ENCODE assay signal across 8 cellular contexts in genomic region chr19:50431343-50432220, GRCh38. TPM values are rescaled to one million over a fixed set of nuclear protein-coding genes. Genes with fewer than 3 reads are reported as not detected.
DNase-seq lines count a peak whose midpoint lies in the region; ATAC-seq, FAIRE-seq and TF ChIP-seq lines count a peak whose summit lies in the region.

No MANE protein-coding gene starts in this region.

- TF ChIP-seq CTCF in keratinocyte (optimal IDR thresholded peaks at IDR 0.05 in 1 of 3, IDR thresholded peaks at IDR 0.05 in 1 of 3, conservative IDR thresholded peaks at IDR 0.05 in 1 of 3; ENCODE audit: extremely low read depth in 1 of 3, insufficient read depth in 2 of 3, low read length in 3 of 3) = no peak

- peaks cover 9% of the 10 kb centered on the region for H3K4me1 ChIP-seq in keratinocyte (ENCODE audit: control insufficient read depth, extremely low read depth, insufficient read depth, low read length)

- H3K4me2 ChIP-seq in keratinocyte (ENCODE audit: control insufficient read depth, extremely low read depth, insufficient read depth, low read depth, low read length) = peak overlapping the region; percentile 97

- no peaks in the 10 kb centered on the region for H3K9me1 ChIP-seq in keratinocyte (ENCODE audit: control insufficient read depth, extremely low read depth, insufficient read depth, low read length)

- peak overlapping the region; percentile 99 for H2AFZ ChIP-seq in keratinocyte (ENCODE audit: control insufficient read depth, low read length)

- no peaks in the 10 kb centered on the region for H3K79me2 ChIP-seq in keratinocyte (ENCODE audit: control insufficient read depth, insufficient read depth, low read length)

- H3K9me3 ChIP-seq in keratinocyte (ENCODE audit: control insufficient read depth, low read depth, low read length) = no peaks in the 10 kb centered on the region

- peaks cover 14% of the 10 kb centered on the region for H3K27me3 ChIP-seq in keratinocyte (ENCODE audit: control insufficient read depth, extremely low read depth, insufficient read depth, low read length)

- no peaks in the 10 kb centered on the region for H3K36me3 ChIP-seq in keratinocyte (ENCODE audit: control insufficient read depth in 2 of 2, extremely low read depth in 1 of 2, insufficient read depth in 2 of 2, low read length in 2 of 2)

- peak overlapping the region; percentile 52 for H3K9ac ChIP-seq in keratinocyte (ENCODE audit: control insufficient read depth, extremely low read depth, insufficient read depth, low read length)

- peak; percentile 69 for ATAC-seq in GM18858 (IDR thresholded peaks at IDR 0.05; ENCODE audit: unreplicated experiment)
- peak; percentile 56 for ATAC-seq in HG03097 (IDR thresholded peaks at IDR 0.05; ENCODE audit: low FRiP score, unreplicated experiment)

- dilution Hi-C loops in keratinocyte (cut with MboI; ENCODE audit: extremely low pct_ligation_motif_present, low sequenced_read_pairs) = no loop called here

- no peaks in the 10 kb centered on the region for H4K20me1 ChIP-seq in keratinocyte (ENCODE audit: control insufficient read depth, extremely low read depth, insufficient read depth, low read length)

- DNase-seq in 8988T (peak; percentile 60), NCI-H2196 (lab: John Stamatoyannopoulos, UW; ENCODE audit: unreplicated experiment) (peak; percentile 87), keratinocyte (ENCODE audit: low read depth, low spot score) (no peak)
- DNase-seq in activated CD4-positive, CD25-positive, alpha-beta regulatory T cell (lab: John Stamatoyannopoulos, UW) = peak; percentile 67 to 79 (median 74)
- DNase-seq in central memory CD4-positive, alpha-beta T cell = peak; percentile 82
- peak; percentile 75 to 79 for DNase-seq in stimulated activated CD4-positive, alpha-beta T cell treated with anti-CD3 and anti-CD28 coated beads, Interleukin-12 subunit alpha, Interleukin-12 subunit beta, amount 100 ng/mL, for 24 hours (ENCODE audit: low read depth in 2 of 2)

- H3K27ac ChIP-seq in keratinocyte (ENCODE audit: control insufficient read depth, insufficient read depth, low read length) = no peak overlapping the region

- peak overlapping the region; percentile 52 to 77 (median 70) for H3K4me3 ChIP-seq in keratinocyte (ENCODE audit: control insufficient read depth in 2 of 3, extremely low read depth in 1 of 3, insufficient read depth in 2 of 3, low read depth in 1 of 3, low read length in 3 of 3)

- FAIRE-seq in keratinocyte (lab: Jason Lieb, UNC) = no peak

RNA-seq across cellular contexts. Expression of gene MYBPC2, which starts 1.1 kb away (rescaled TPM):
- polyA plus RNA-seq in keratinocyte = 0.01 TPM in 1 of 3 replicates, not detected in the others
- polyA plus RNA-seq in keratinocyte (2011; ENCODE audit: low read depth) = not detected
- not detected in 2 replicates for polyA plus RNA-seq in keratinocyte (2011; cell fraction: cytosol; rRNA removed)
- not detected in 2 replicates for polyA plus RNA-seq in keratinocyte (2011; cell fraction: nucleus; rRNA removed)
- polyA plus RNA-seq in keratinocyte (2012; ENCODE audit: low replicate concordance) = not detected in 2 replicates
- not detected in 3 replicates for polyA minus RNA-seq in keratinocyte
- not detected for polyA minus RNA-seq in keratinocyte (2011; cell fraction: cytosol; rRNA and poly(A)+ RNA removed)
- polyA minus RNA-seq in keratinocyte (2011; cell fraction: nucleus; rRNA and poly(A)+ RNA removed) = not detected in 2 replicates

RNA-seq across cellular contexts. Expression of gene SPIB, which starts 12.8 kb away (rescaled TPM):
- polyA plus RNA-seq in keratinocyte = 0.10 TPM in 1 of 3 replicates, not detected in the others
- polyA plus RNA-seq in keratinocyte (2011; ENCODE audit: low read depth) = not detected
- polyA plus RNA-seq in keratinocyte (2011; cell fraction: cytosol; rRNA removed) = not detected in 2 replicates
- not detected in 2 replicates for polyA plus RNA-seq in keratinocyte (2011; cell fraction: nucleus; rRNA removed)
- 0.07 TPM in 1 of 2 replicates, not detected in the other for polyA plus RNA-seq in keratinocyte (2012; ENCODE audit: low replicate concordance)
- polyA minus RNA-seq in keratinocyte = not detected in 3 replicates
- polyA minus RNA-seq in keratinocyte (2011; cell fraction: cytosol; rRNA and poly(A)+ RNA removed) = not detected
- not detected in 2 replicates for polyA minus RNA-seq in keratinocyte (2011; cell fraction: nucleus; rRNA and poly(A)+ RNA removed)

RNA-seq across cellular contexts. Expression of gene EMC10, which starts 44.7 kb away (rescaled TPM):
- polyA plus RNA-seq in keratinocyte = 26.7 to 36.9 TPM (median 32.3 TPM) in 3 replicates
- 3.7 TPM for polyA plus RNA-seq in keratinocyte (2011; ENCODE audit: low read depth)
- 14.3 and 30.6 TPM in 2 replicates for polyA plus RNA-seq in keratinocyte (2011; cell fraction: cytosol; rRNA removed)
- polyA plus RNA-seq in keratinocyte (2011; cell fraction: nucleus; rRNA removed) = 35.0 and 40.0 TPM in 2 replicates
- polyA plus RNA-seq in keratinocyte (2012; ENCODE audit: low replicate concordance) = 16.5 and 49.2 TPM in 2 replicates
- polyA minus RNA-seq in keratinocyte = 9.3 to 22.8 TPM (median 9.6 TPM) in 3 replicates
- polyA minus RNA-seq in keratinocyte (2011; cell fraction: cytosol; rRNA and poly(A)+ RNA removed) = 52.6 TPM
- polyA minus RNA-seq in keratinocyte (2011; cell fraction: nucleus; rRNA and poly(A)+ RNA removed) = 23.0 and 29.8 TPM in 2 replicates

RNA-seq across cellular contexts. Expression of gene GARIN5A, which starts 45.1 kb away (rescaled TPM):
- 0.37 to 0.83 TPM (median 0.64 TPM) in 3 replicates for polyA plus RNA-seq in keratinocyte
- not detected for polyA plus RNA-seq in keratinocyte (2011; ENCODE audit: low read depth)
- 0.51 and 1.8 TPM in 2 replicates for polyA plus RNA-seq in keratinocyte (2011; cell fraction: cytosol; rRNA removed)
- polyA plus RNA-seq in keratinocyte (2011; cell fraction: nucleus; rRNA removed) = 0.66 and 1.4 TPM in 2 replicates
- polyA plus RNA-seq in keratinocyte (2012; ENCODE audit: low replicate concordance) = 1.0 and 1.9 TPM in 2 replicates
- polyA minus RNA-seq in keratinocyte = 0.23 to 4.1 TPM (median 0.51 TPM) in 3 replicates
- 2.1 TPM for polyA minus RNA-seq in keratinocyte (2011; cell fraction: cytosol; rRNA and poly(A)+ RNA removed)
- 0.42 TPM in 1 of 2 replicates, not detected in the other for polyA minus RNA-seq in keratinocyte (2011; cell fraction: nucleus; rRNA and poly(A)+ RNA removed)

RNA-seq across cellular contexts. Expression of gene POLD1, which starts 47.4 kb away (rescaled TPM):
- polyA plus RNA-seq in keratinocyte = 8.7 to 12.2 TPM (median 10.7 TPM) in 3 replicates
- 15.2 TPM for polyA plus RNA-seq in keratinocyte (2011; ENCODE audit: low read depth)
- 3.7 and 12.7 TPM in 2 replicates for polyA plus RNA-seq in keratinocyte (2011; cell fraction: cytosol; rRNA removed)
- 17.9 and 25.8 TPM in 2 replicates for polyA plus RNA-seq in keratinocyte (2011; cell fraction: nucleus; rRNA removed)
- 12.0 and 30.2 TPM in 2 replicates for polyA plus RNA-seq in keratinocyte (2012; ENCODE audit: low replicate concordance)
- polyA minus RNA-seq in keratinocyte = 13.6 to 35.0 TPM (median 17.4 TPM) in 3 replicates
- polyA minus RNA-seq in keratinocyte (2011; cell fraction: cytosol; rRNA and poly(A)+ RNA removed) = 40.7 TPM
- 15.3 and 24.7 TPM in 2 replicates for polyA minus RNA-seq in keratinocyte (2011; cell fraction: nucleus; rRNA and poly(A)+ RNA removed)
